ENCODE assay signal across 8 cellular contexts in genomic region chr6:36197739-36198221, GRCh38. TPM values are rescaled to one million over a fixed set of nuclear protein-coding genes. Genes with fewer than 3 reads are reported as not detected.
A peak's percentile ranks its signal among the peaks of the same experiment; 100 is the strongest.
DNase-seq lines count a peak whose midpoint lies in the region; TF ChIP-seq lines count a peak whose summit lies in the region.

No MANE protein-coding gene starts in this region.

- CTCF ChIA-PET in HEK293T (lab: Yijun Ruan, JAX) = no interaction called here

- no peak for DNase-seq in activated T-cell treated with anti-CD3 and anti-CD28 coated beads, Interleukin-2, amount 50 U/mL, for 24 hours
- DNase-seq in activated T-cell treated with anti-CD3 and anti-CD28 coated beads, Interleukin-2, amount 50 U/mL, for 1 hour = no peak
- peak in 1 of 2 donors; percentile 73 for DNase-seq in suprapubic skin (ENCODE audit: low spot score in 2 of 2)
- DNase-seq in HEK293T (ENCODE audit: extremely low spot score) = no peak
- no peak for DNase-seq in GM03348 (ENCODE audit: low spot score)
- DNase-seq in stimulated activated CD4-positive, alpha-beta T cell treated with anti-CD3 and anti-CD28 coated beads, Interleukin-15, amount 100 ng/mL, for 24 hours = no peak

- POLR2A ChIA-PET in HEK293T (lab: Yijun Ruan, JAX) = interaction anchor here (1.3 to 1.4 kb wide), 3 partner anchors 9 to 76 kb away, joined by 6 to 8 read pairs (median 7); no protein-coding TSS in a partner anchor

- H3K4me1 ChIP-seq in suprapubic skin = peaks cover 17% of the 10 kb centered on the region

- no peak for TF ChIP-seq CTCF in suprapubic skin (IDR thresholded peaks at IDR 0.05)

- H3K9me3 Mint-ChIP-seq in activated T-cell treated with anti-CD3 and anti-CD28 coated beads, Interleukin-2, amount 50 U/mL, for 24 hours = peaks cover 2% of the 10 kb centered on the region
- H3K9me3 Mint-ChIP-seq in activated naive CD8-positive, alpha-beta T cell (ENCODE audit: low read depth) = no peaks in the 10 kb centered on the region

- peak overlapping the region; percentile 69 for H3K4me3 ChIP-seq in suprapubic skin

- no peaks in the 10 kb centered on the region for H3K27me3 Mint-ChIP-seq in activated T-cell treated with anti-CD3 and anti-CD28 coated beads, Interleukin-2, amount 50 U/mL, for 24 hours
- H3K27me3 Mint-ChIP-seq in activated naive CD8-positive, alpha-beta T cell = no peaks in the 10 kb centered on the region

- H3K27ac Mint-ChIP-seq in activated T-cell treated with anti-CD3 and anti-CD28 coated beads, Interleukin-2, amount 50 U/mL, for 24 hours = peak overlapping the region; percentile 96
- peak overlapping the region; percentile 54 for H3K27ac Mint-ChIP-seq in activated naive CD8-positive, alpha-beta T cell

- TF ChIP-seq POLR2A in suprapubic skin (IDR thresholded peaks at IDR 0.05) = no peak

- H3K36me3 Mint-ChIP-seq in activated T-cell treated with anti-CD3 and anti-CD28 coated beads, Interleukin-2, amount 50 U/mL, for 24 hours (ENCODE audit: low read depth) = peaks cover 36% of the 10 kb centered on the region
- peaks cover 15% of the 10 kb centered on the region for H3K36me3 Mint-ChIP-seq in activated naive CD8-positive, alpha-beta T cell

- no peak for TF ChIP-seq EP300 in suprapubic skin (IDR thresholded peaks at IDR 0.05)

- H3K4me1 Mint-ChIP-seq in activated T-cell treated with anti-CD3 and anti-CD28 coated beads, Interleukin-2, amount 50 U/mL, for 24 hours (ENCODE audit: low read depth) = peaks cover 64% of the 10 kb centered on the region
- H3K4me1 Mint-ChIP-seq in activated naive CD8-positive, alpha-beta T cell (ENCODE audit: low read depth) = peaks cover 54% of the 10 kb centered on the region

- H3K9me3 ChIP-seq in suprapubic skin = no peaks in the 10 kb centered on the region

- H3K27ac ChIP-seq in layer of hippocampus (ENCODE audit: low read depth, low read length) = peak overlapping the region; percentile 78
- no peak overlapping the region for H3K27ac ChIP-seq in suprapubic skin

- H3K4me3 Mint-ChIP-seq in activated T-cell treated with anti-CD3 and anti-CD28 coated beads, Interleukin-2, amount 50 U/mL, for 24 hours = peak overlapping the region; percentile 84
- peak overlapping the region; percentile 90 for H3K4me3 Mint-ChIP-seq in activated naive CD8-positive, alpha-beta T cell

- 60% methylated on average over 17 of the region's 17 CpGs for WGBS in suprapubic skin

- H3K36me3 ChIP-seq in suprapubic skin = peaks cover 17% of the 10 kb centered on the region

- H3K27me3 ChIP-seq in layer of hippocampus (ENCODE audit: control insufficient read depth, insufficient read depth, low read length) (no peaks in the 10 kb centered on the region), suprapubic skin (no peaks in the 10 kb centered on the region)

TF ChIP-seq in HEK293T, 16 proteins besides CTCF, POLR2A, EP300 and RAD21:
- TF ChIP-seq HDGF (IDR thresholded peaks at IDR 0.05; ENCODE audit: borderline replicate concordance) (no peak), SP1 (IDR thresholded peaks at IDR 0.05) (no peak), ARNT (IDR thresholded peaks at IDR 0.05) (no peak), CTBP1 (IDR thresholded peaks at IDR 0.05; ENCODE audit: borderline replicate concordance) (no peak), L3MBTL2 (conservative IDR thresholded peaks at IDR 0.05) (no peak; the same call in 1 of the 2 replicates)
TF ChIP-seq in HEK293T: peak in this region for 0.

RNA-seq across cellular contexts. Expression of gene BRPF3, which starts 1.2 kb away (rescaled TPM):
- total RNA-seq in suprapubic skin = 10 to 100 TPM; 19.3 to 28.5 (median 20.5) TPM
